ENCODE assay signal across 28 cellular contexts in genomic region chr7:78213402-78213801, GRCh38.
"Had no signal": no experiment of that assay in that cellular context is flagged by ENCODE, and none has a peak within 500 bp of the region (broad histone marks: within the 10 kb centered on the region; RNA-seq: fewer than 3 reads in every experiment).

No MANE protein-coding gene starts in this region.

- H3K27me3 ChIP-seq: colonic mucosa, dorsolateral prefrontal cortex, esophagus muscularis mucosa, esophagus squamous epithelium, gastrocnemius medialis, gastroesophageal sphincter, heart left ventricle, heart right ventricle had no signal

- H3K4me3 ChIP-seq: colonic mucosa, coronary artery, dorsolateral prefrontal cortex, esophagus muscularis mucosa, esophagus squamous epithelium, gastrocnemius medialis, gastroesophageal sphincter, heart left ventricle, heart right ventricle had no signal

- H3K27ac Mint-ChIP-seq: dendritic cell treated with granulocyte-macrophage colony-stimulating factor and Interleukin-4, amounts not matched to agents 40 ng/mL and 50 ng/mL, for 4 days; effector memory CD8-positive, alpha-beta T cell; endodermal cell had no signal

- H3K4me3 Mint-ChIP-seq: dendritic cell treated with granulocyte-macrophage colony-stimulating factor and Interleukin-4, amounts not matched to agents 40 ng/mL and 50 ng/mL, for 4 days; effector memory CD8-positive, alpha-beta T cell; endodermal cell had no signal

- FAIRE-seq: colon, endometrium, endothelial cell of umbilical vein, frontal cortex had no signal

- H3K36me3 ChIP-seq: colonic mucosa, esophagus muscularis mucosa, esophagus squamous epithelium, gastrocnemius medialis, gastroesophageal sphincter, heart left ventricle, heart right ventricle had no signal

- DNase-seq: colonic mucosa; cortex of kidney; dermis blood vessel endothelial cell; dorsolateral prefrontal cortex; effector CD4-positive, alpha-beta T cell; effector CD8-positive, alpha-beta T cell; effector memory CD4-positive, alpha-beta T cell; effector memory CD8-positive, alpha-beta T cell; endodermal cell; erythroblast; esophagus squamous epithelium; foreskin fibroblast; foreskin keratinocyte; foreskin melanocyte; gastrocnemius medialis; glutamatergic neuron; head of caudate nucleus; heart left ventricle; heart right ventricle had no signal

- H3K9me3 ChIP-seq: colonic mucosa, esophagus muscularis mucosa, esophagus squamous epithelium, gastrocnemius medialis, gastroesophageal sphincter, heart left ventricle, heart right ventricle had no signal

- H3K4me1 ChIP-seq: colonic mucosa, esophagus muscularis mucosa, esophagus squamous epithelium, foreskin keratinocyte, gastrocnemius medialis, gastroesophageal sphincter, heart left ventricle, heart right ventricle had no signal

- H3K27ac ChIP-seq: colonic mucosa, coronary artery, dorsolateral prefrontal cortex, epithelial cell of prostate, esophagus muscularis mucosa, esophagus squamous epithelium, foreskin keratinocyte, gastrocnemius medialis, gastroesophageal sphincter, heart left ventricle, heart right ventricle had no signal

- H3K27me3 Mint-ChIP-seq: dendritic cell treated with granulocyte-macrophage colony-stimulating factor and Interleukin-4, amounts not matched to agents 40 ng/mL and 50 ng/mL, for 4 days had no signal
